ENCODE assay signal across 20 cellular contexts in the genomic region with DNA sequence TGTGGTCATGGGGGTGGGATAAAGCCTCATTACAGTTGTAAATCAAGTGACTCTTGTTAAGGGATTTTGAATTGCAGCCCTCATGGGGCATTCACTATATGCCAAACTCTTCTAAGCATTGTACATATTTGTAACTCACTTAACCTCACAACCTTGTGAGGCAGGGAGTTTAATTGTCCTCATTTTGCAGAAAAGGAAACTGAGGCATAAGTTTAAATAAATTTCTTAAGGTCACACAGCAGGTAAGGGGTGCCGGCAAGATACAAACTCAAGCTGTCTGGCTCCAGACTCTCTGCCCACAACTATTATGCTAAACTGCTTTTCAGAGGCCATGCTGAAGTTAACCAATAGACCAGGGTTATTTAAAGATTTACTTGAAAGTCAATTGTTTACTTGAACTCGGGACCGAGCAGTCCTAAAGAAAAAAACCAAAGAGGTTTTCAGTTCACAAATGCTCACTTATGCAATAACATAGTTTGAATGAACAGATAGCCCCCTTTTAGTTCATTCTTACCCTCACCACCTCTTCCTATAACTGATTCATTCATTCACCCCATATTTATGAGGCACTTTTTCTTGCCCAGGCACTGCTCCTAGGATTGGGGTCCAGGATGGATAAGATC.
DNase-seq lines count a peak whose midpoint lies in the region; ATAC-seq, FAIRE-seq and TF ChIP-seq lines count a peak whose summit lies in the region.
"Had no signal": no experiment of that assay in that cellular context is flagged by ENCODE, and none has a peak within 500 bp of the region (broad histone marks: within the 10 kb centered on the region; RNA-seq: fewer than 3 reads in every experiment).

No MANE protein-coding gene starts in this region.

- TF ChIP-seq POLR2A in spleen (IDR thresholded peaks at IDR 0.05) = no peak

- intact Hi-C loops in spleen (cut with DNase I; ENCODE audit: low total_unique reads) = no loop called here

- H3K36me3 ChIP-seq in spleen = no peaks in the 10 kb centered on the region
- H3K36me3 ChIP-seq: BLaER1 had no signal

- H3K9me3 ChIP-seq in spleen = no peaks in the 10 kb centered on the region
- H3K9me3 ChIP-seq: BLaER1 had no signal

- no peak for DNase-seq in GM18507 (ENCODE audit: extremely low spot score, insufficient read length, low read depth)
- DNase-seq in WTC11 (ENCODE audit: low spot score) = no peak
- DNase-seq in spleen = no peak
- no peak for DNase-seq in COLO668 (lab: John Stamatoyannopoulos, UW; ENCODE audit: unreplicated experiment)
- no peak for DNase-seq in retina
- DNase-seq in activated CD4-positive, alpha-beta T cell treated with anti-CD3 and anti-CD28 coated beads, Interleukin-2, amount 50 U/mL, for 1 hour = no peak
- DNase-seq: 8988T; Calu3; CD4-positive, alpha-beta memory T cell; DMS79 treated with DMSO at 0.1 percent for 48 hours; KG1 had no signal

- WGBS in spleen, 5 donors = 95 to 100% (median 100%) methylated on average over 3 of the region's 3 CpGs

- CTCF ChIA-PET in WTC11 (lab: Charles Lee) = no interaction called here

- H3K9me3 Mint-ChIP-seq in WTC11 (no peaks in the 10 kb centered on the region), nephron (no peaks in the 10 kb centered on the region)
- H3K9me3 Mint-ChIP-seq: GM23338 had no signal

- ATAC-seq in HG03460 (IDR thresholded peaks at IDR 0.05; ENCODE audit: unreplicated experiment) = peak; percentile 70
- no peak for ATAC-seq in WTC11
- ATAC-seq: GM23338 had no signal

- H3K27ac Mint-ChIP-seq in WTC11 (peak overlapping the region; percentile 4; the same call in 1 of the 2 replicates), nephron (peak overlapping the region; percentile 72 to 92 (median 84))
- H3K27ac Mint-ChIP-seq: CD14-positive monocyte, GM23338 had no signal

- H3K36me3 Mint-ChIP-seq in WTC11 = no peaks in the 10 kb centered on the region
- no peaks in the 10 kb centered on the region for H3K36me3 Mint-ChIP-seq in nephron (ENCODE audit: low read depth)
- H3K36me3 Mint-ChIP-seq: CD4-positive, alpha-beta memory T cell had no signal

- H3K4me3 ChIP-seq in spleen = no peak overlapping the region
- H3K4me3 ChIP-seq: BLaER1, GM23338 had no signal

- no peak for TF ChIP-seq CTCF in WTC11 (IDR thresholded peaks at IDR 0.05)
- TF ChIP-seq CTCF in nephron (IDR thresholded peaks at IDR 0.05; ENCODE audit: unreplicated experiment in 3 of 3) = no peak
- TF ChIP-seq CTCF in spleen (IDR thresholded peaks at IDR 0.05 in 8 of 11, conservative IDR thresholded peaks at IDR 0.05 in 3 of 11) = no peak

- POLR2A ChIA-PET in WTC11 (lab: Charles Lee) = no interaction called here

- H3K4me1 ChIP-seq in spleen = peaks cover 0 to 30% (median 12%) of the 10 kb centered on the region in 6 donors

- no peak overlapping the region for H3K4me3 Mint-ChIP-seq in WTC11
- H3K4me3 Mint-ChIP-seq in nephron = no peak overlapping the region
- H3K4me3 Mint-ChIP-seq: CD14-positive monocyte; CD4-positive, alpha-beta memory T cell; GM23338 had no signal

- no peak overlapping the region for H3K27ac ChIP-seq in spleen
- H3K27ac ChIP-seq: BLaER1, HL-60 had no signal

- H3K27me3 Mint-ChIP-seq in WTC11 (ENCODE audit: low read depth) (no peaks in the 10 kb centered on the region), nephron (ENCODE audit: low read depth) (peaks cover 4% of the 10 kb centered on the region)
- H3K27me3 Mint-ChIP-seq: CD4-positive, alpha-beta memory T cell had no signal

- H3K4me1 Mint-ChIP-seq in WTC11 (peaks cover 73% of the 10 kb centered on the region), nephron (peaks cover 58% of the 10 kb centered on the region)

- FAIRE-seq in GM18507 (lab: Jason Lieb, UNC) = peak; percentile 71
- FAIRE-seq: GM12891, H54, HTR-8/SVneo had no signal

- no peaks in the 10 kb centered on the region for H3K27me3 ChIP-seq in spleen (replicated peaks in 1 of 7)
- H3K27me3 ChIP-seq: BLaER1 had no signal

TF ChIP-seq in WTC11, 78 proteins besides CTCF, POLR2A, EP300 and RAD21:
- TF ChIP-seq, protein P1, sequence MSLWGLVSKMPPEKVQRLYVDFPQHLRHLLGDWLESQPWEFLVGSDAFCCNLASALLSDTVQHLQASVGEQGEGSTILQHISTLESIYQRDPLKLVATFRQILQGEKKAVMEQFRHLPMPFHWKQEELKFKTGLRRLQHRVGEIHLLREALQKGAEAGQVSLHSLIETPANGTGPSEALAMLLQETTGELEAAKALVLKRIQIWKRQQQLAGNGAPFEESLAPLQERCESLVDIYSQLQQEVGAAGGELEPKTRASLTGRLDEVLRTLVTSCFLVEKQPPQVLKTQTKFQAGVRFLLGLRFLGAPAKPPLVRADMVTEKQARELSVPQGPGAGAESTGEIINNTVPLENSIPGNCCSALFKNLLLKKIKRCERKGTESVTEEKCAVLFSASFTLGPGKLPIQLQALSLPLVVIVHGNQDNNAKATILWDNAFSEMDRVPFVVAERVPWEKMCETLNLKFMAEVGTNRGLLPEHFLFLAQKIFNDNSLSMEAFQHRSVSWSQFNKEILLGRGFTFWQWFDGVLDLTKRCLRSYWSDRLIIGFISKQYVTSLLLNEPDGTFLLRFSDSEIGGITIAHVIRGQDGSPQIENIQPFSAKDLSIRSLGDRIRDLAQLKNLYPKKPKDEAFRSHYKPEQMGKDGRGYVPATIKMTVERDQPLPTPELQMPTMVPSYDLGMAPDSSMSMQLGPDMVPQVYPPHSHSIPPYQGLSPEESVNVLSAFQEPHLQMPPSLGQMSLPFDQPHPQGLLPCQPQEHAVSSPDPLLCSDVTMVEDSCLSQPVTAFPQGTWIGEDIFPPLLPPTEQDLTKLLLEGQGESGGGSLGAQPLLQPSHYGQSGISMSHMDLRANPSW (CRISPR knock-in tag; conservative IDR thresholded peaks at IDR 0.05; ENCODE audit: low read depth) = no peak
- TF ChIP-seq HMGA2 (CRISPR knock-in tag; IDR thresholded peaks at IDR 0.05) = no peak
- no peak for TF ChIP-seq NFATC4 (CRISPR knock-in tag; IDR thresholded peaks at IDR 0.05)
- TF ChIP-seq, protein P2, sequence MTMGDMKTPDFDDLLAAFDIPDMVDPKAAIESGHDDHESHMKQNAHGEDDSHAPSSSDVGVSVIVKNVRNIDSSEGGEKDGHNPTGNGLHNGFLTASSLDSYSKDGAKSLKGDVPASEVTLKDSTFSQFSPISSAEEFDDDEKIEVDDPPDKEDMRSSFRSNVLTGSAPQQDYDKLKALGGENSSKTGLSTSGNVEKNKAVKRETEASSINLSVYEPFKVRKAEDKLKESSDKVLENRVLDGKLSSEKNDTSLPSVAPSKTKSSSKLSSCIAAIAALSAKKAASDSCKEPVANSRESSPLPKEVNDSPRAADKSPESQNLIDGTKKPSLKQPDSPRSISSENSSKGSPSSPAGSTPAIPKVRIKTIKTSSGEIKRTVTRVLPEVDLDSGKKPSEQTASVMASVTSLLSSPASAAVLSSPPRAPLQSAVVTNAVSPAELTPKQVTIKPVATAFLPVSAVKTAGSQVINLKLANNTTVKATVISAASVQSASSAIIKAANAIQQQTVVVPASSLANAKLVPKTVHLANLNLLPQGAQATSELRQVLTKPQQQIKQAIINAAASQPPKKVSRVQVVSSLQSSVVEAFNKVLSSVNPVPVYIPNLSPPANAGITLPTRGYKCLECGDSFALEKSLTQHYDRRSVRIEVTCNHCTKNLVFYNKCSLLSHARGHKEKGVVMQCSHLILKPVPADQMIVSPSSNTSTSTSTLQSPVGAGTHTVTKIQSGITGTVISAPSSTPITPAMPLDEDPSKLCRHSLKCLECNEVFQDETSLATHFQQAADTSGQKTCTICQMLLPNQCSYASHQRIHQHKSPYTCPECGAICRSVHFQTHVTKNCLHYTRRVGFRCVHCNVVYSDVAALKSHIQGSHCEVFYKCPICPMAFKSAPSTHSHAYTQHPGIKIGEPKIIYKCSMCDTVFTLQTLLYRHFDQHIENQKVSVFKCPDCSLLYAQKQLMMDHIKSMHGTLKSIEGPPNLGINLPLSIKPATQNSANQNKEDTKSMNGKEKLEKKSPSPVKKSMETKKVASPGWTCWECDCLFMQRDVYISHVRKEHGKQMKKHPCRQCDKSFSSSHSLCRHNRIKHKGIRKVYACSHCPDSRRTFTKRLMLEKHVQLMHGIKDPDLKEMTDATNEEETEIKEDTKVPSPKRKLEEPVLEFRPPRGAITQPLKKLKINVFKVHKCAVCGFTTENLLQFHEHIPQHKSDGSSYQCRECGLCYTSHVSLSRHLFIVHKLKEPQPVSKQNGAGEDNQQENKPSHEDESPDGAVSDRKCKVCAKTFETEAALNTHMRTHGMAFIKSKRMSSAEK (CRISPR knock-in tag; IDR thresholded peaks at IDR 0.05; ENCODE audit: borderline replicate concordance) = no peak
- no peak for TF ChIP-seq FOXP1 (CRISPR knock-in tag; IDR thresholded peaks at IDR 0.05; ENCODE audit: borderline replicate concordance)
- no peak for TF ChIP-seq CREB1 (CRISPR knock-in tag; IDR thresholded peaks at IDR 0.05)
